Comparison of ENCODE assay signal across 8 cellular contexts in genomic region chr22:31083377-31083768, GRCh38. TPM values are rescaled to one million over a fixed set of nuclear protein-coding genes. Genes with fewer than 3 reads are reported as not detected.
DNase-seq lines count a peak whose midpoint lies in the region; ATAC-seq and TF ChIP-seq lines count a peak whose summit lies in the region.

No MANE protein-coding gene starts in this region.

- no peaks in the 10 kb centered on the region for H3K9me3 Mint-ChIP-seq in activated T-cell treated with anti-CD3 and anti-CD28 coated beads, Interleukin-2, amount 50 U/mL, for 24 hours
- no peaks in the 10 kb centered on the region for H3K9me3 Mint-ChIP-seq in activated B cell treated with CpG ODN at 0.5 μM for 24 hours

- CTCF ChIA-PET in activated B cell treated with CpG ODN at 0.5 μM for 24 hours (lab: Charles Lee) = no interaction called here

- no peak for TF ChIP-seq CTCF in activated B cell treated with CpG ODN at 0.5 μM for 24 hours (IDR thresholded peaks at IDR 0.05)
- no peak for TF ChIP-seq CTCF in tibial nerve (IDR thresholded peaks at IDR 0.05)

- H3K36me3 ChIP-seq in tibial nerve = peaks cover 0 to 8% (median 0%) of the 10 kb centered on the region in 3 donors

- POLR2A ChIA-PET in activated B cell treated with CpG ODN at 0.5 μM for 24 hours (lab: Charles Lee) = interaction anchor here (0.8 to 4.3 kb wide), 6 partner anchors 22 to 448 kb away, joined by 3 to 41 read pairs (median 12); partner anchors contain the start of genes MORC2, RNF185, SLC35E4 and TUG1

- TF ChIP-seq POLR2A in tibial nerve (IDR thresholded peaks at IDR 0.05) = no peak

- ATAC-seq in activated B cell treated with CpG ODN at 0.5 μM for 24 hours (ENCODE audit: low read depth) = no peak

- peaks cover 0 to 67% (median 55%) of the 10 kb centered on the region in 4 donors for H3K4me1 ChIP-seq in tibial nerve

- H3K9me3 ChIP-seq in tibial nerve = no peaks in the 10 kb centered on the region

- intact Hi-C loops in activated B cell treated with CpG ODN at 0.5 μM for 24 hours (cut with micrococcal nuclease) = loop anchor here (5.0 to 10.0 kb wide), 5 partner anchors 411 to 816 kb away; partner anchors contain the start of genes DUSP18, MTFP1, OSM and PES1

- peaks cover 41% of the 10 kb centered on the region for H3K4me1 Mint-ChIP-seq in activated T-cell treated with anti-CD3 and anti-CD28 coated beads, Interleukin-2, amount 50 U/mL, for 24 hours (ENCODE audit: low read depth)
- peaks cover 36% of the 10 kb centered on the region for H3K4me1 Mint-ChIP-seq in activated B cell treated with CpG ODN at 0.5 μM for 24 hours

- peak overlapping the region; percentile 89 to 99 (median 98) for H3K27ac ChIP-seq in tibial nerve

- H3K27ac Mint-ChIP-seq in activated T-cell treated with anti-CD3 and anti-CD28 coated beads, Interleukin-2, amount 50 U/mL, for 24 hours = peak overlapping the region; percentile 93
- H3K27ac Mint-ChIP-seq in activated B cell treated with CpG ODN at 0.5 μM for 24 hours = no peak overlapping the region

- WGBS in tibial nerve, 2 donors = 34 to 43% methylated on average over 3 of the region's 3 CpGs

- no peaks in the 10 kb centered on the region for H3K27me3 ChIP-seq in tibial nerve

- H3K4me3 ChIP-seq in tibial nerve = peak overlapping the region; percentile 66 to 80 (median 69)

- H3K27me3 Mint-ChIP-seq in activated T-cell treated with anti-CD3 and anti-CD28 coated beads, Interleukin-2, amount 50 U/mL, for 24 hours = no peaks in the 10 kb centered on the region
- H3K27me3 Mint-ChIP-seq in activated B cell treated with CpG ODN at 0.5 μM for 24 hours = no peaks in the 10 kb centered on the region

- no peak for DNase-seq in activated T-cell treated with anti-CD3 and anti-CD28 coated beads, Interleukin-2, amount 50 U/mL, for 24 hours
- no peak for DNase-seq in activated T-cell treated with anti-CD3 and anti-CD28 coated beads for 4 hours
- DNase-seq in activated B cell treated with CpG ODN at 0.5 μM for 24 hours = no peak
- peak; percentile 84 for DNase-seq in kidney tubule cell (ENCODE audit: low spot score)
- DNase-seq in tibial nerve (ENCODE audit: low spot score in 2 of 2) = no peak
- no peak for DNase-seq in midbrain (lab: John Stamatoyannopoulos, UW)
- DNase-seq in activated CD4-positive, alpha-beta T cell treated with anti-CD3 and anti-CD28 coated beads for 1 hour = no peak
- DNase-seq in NCI-H446 (lab: John Stamatoyannopoulos, UW) = no peak

- TF ChIP-seq EP300 in tibial nerve (IDR thresholded peaks at IDR 0.05) = no peak

- peak overlapping the region; percentile 91 for H3K4me3 Mint-ChIP-seq in activated T-cell treated with anti-CD3 and anti-CD28 coated beads, Interleukin-2, amount 50 U/mL, for 24 hours
- peak overlapping the region; percentile 86 for H3K4me3 Mint-ChIP-seq in activated B cell treated with CpG ODN at 0.5 μM for 24 hours

- H3K36me3 Mint-ChIP-seq in activated T-cell treated with anti-CD3 and anti-CD28 coated beads, Interleukin-2, amount 50 U/mL, for 24 hours (ENCODE audit: low read depth) = peaks cover 9% of the 10 kb centered on the region
- no peaks in the 10 kb centered on the region for H3K36me3 Mint-ChIP-seq in activated B cell treated with CpG ODN at 0.5 μM for 24 hours (ENCODE audit: low read depth)

RNA-seq across cellular contexts. Expression of gene SMTN, which starts 2.3 kb away (rescaled TPM):
- total RNA-seq in activated B cell treated with CpG ODN at 0.5 μM for 24 hours (2.8 and 3.1 TPM in 2 replicates), tibial nerve (100 to 1,000 TPM; 173 to 294 (median 253) TPM)

RNA-seq across cellular contexts. Expression of gene SELENOM, which starts 24.0 kb away (rescaled TPM):
- total RNA-seq in activated B cell treated with CpG ODN at 0.5 μM for 24 hours (9.0 and 9.5 TPM in 2 replicates), tibial nerve (100 to 1,000 TPM; 591 to 706 (median 650) TPM)

RNA-seq across cellular contexts. Expression of gene INPP5J, which starts 39.4 kb away (rescaled TPM):
- total RNA-seq in activated B cell treated with CpG ODN at 0.5 μM for 24 hours (0.12 and 0.16 TPM in 2 replicates), tibial nerve (1 to 10 TPM in 1 of 4 donors, under 1 TPM in 3; 0.20 to 1.0 (median 0.67) TPM)

RNA-seq across cellular contexts. Expression of gene PLA2G3, which starts 56.9 kb away (rescaled TPM):
- not detected in 2 replicates for total RNA-seq in activated B cell treated with CpG ODN at 0.5 μM for 24 hours
- not detected for total RNA-seq in tibial nerve

Comparison
In these comparisons a context has a peak if more than half of its experiments do, and no peak if none do; other contexts are left out.
1. RNA of gene SMTN, which starts 2.3 kb away (total RNA-seq): 173 to 294 TPM in tibial nerve; 2.8 to 3.1 TPM in activated B cell treated with CpG ODN at 0.5 μM for 24 hours; every median in the first group is over 10 times any median in the second.
2. RNA of gene SELENOM, which starts 24.0 kb away (total RNA-seq): 591 to 706 TPM in tibial nerve; 9.0 to 9.5 TPM in activated B cell treated with CpG ODN at 0.5 μM for 24 hours; every median in the first group is over 10 times any median in the second.